ENCODE assay signal across 35 cellular contexts in genomic region chr2:59959944-59960343, GRCh38.
"Had no signal": no experiment of that assay in that cellular context is flagged by ENCODE, and none has a peak within 500 bp of the region (broad histone marks: within the 10 kb centered on the region; RNA-seq: fewer than 3 reads in every experiment).

No MANE protein-coding gene starts in this region.

- DNase-seq: activated CD4-positive, alpha-beta T cell treated with anti-CD3 and anti-CD28 coated beads for 36 hours; activated CD4-positive, alpha-beta T cell treated with anti-CD3 and anti-CD28 coated beads, Interleukin-2, amount 10 ng/mL, durations not matched to agents 7 days and 5 days; activated CD4-positive, alpha-beta T cell treated with anti-CD3 and anti-CD28 coated beads, Interleukin-2, amount 50 U/mL, for 48 hours; activated CD8-positive, alpha-beta memory T cell treated with anti-CD3 and anti-CD28 coated beads, Interleukin-2, amount 50 U/mL, for 4 hours; activated gamma-delta T cell treated with Interleukin-2 at 50 U/mL for 16 hours; activated naive CD4-positive, alpha-beta T cell treated with anti-CD3 and anti-CD28 coated beads for 36 hours; activated T-cell treated with anti-CD3 and anti-CD28 coated beads for 4 hours; activated T-cell treated with anti-CD3 and anti-CD28 coated beads, Interleukin-2, amount 50 U/mL, for 4 hours; adrenal gland; body of pancreas; MM.1S; MV-4-11; NCI-H1092; NCI-H1436 treated with DMSO at 0.1 percent for 48 hours; NCI-H187; NCI-H2029 treated with DMSO at 0.1 percent for 48 hours; NCI-H2107; NCI-H2171; NCI-H510A; NCI-H526; NCI-H748 treated with DMSO at 0.1 percent for 48 hours; NK-92 treated with Interleukin-12 subunit alpha and Interleukin-12 subunit beta, amount 100 ng/mL, for 24 hours; PC-3; Peyer's patch; RPMI8226; SHP77 treated with DMSO at 0.1 percent for 48 hours; SK-N-SH had no signal

- H3K27ac ChIP-seq: adrenal gland, body of pancreas, breast epithelium, KMS-11, Peyer's patch, SJSA1 had no signal

- H3K4me2 ChIP-seq: KMS-11, SK-N-SH had no signal

- H3K27ac Mint-ChIP-seq: activated CD4-positive, alpha-beta T cell treated with anti-CD3 and anti-CD28 coated beads for 36 hours; activated CD4-positive, alpha-beta T cell treated with anti-CD3 and anti-CD28 coated beads, Interleukin-2, amount 10 ng/mL, durations not matched to agents 7 days and 5 days; activated naive CD4-positive, alpha-beta T cell treated with anti-CD3 and anti-CD28 coated beads for 36 hours; activated naive CD4-positive, alpha-beta T cell treated with anti-CD3 and anti-CD28 coated beads, Interleukin-2, amount 50 U/mL, for 72 hours; activated T-helper 1 cell treated with anti-CD3 and anti-CD28 coated beads, Interleukin-12 subunit alpha, Interleukin-12 subunit beta, Interleukin-2, Interleukin-4 antibody, amounts not matched to agents 30 ng/mL and 10 ng/mL and 1 ng/mL, durations not matched to agents 14 hours and 24 hours and 36 hours; T-helper 1 cell treated with Interleukin-12 subunit alpha and Interleukin-12 subunit beta and Interleukin-4 antibody, amounts not matched to agents 30 μg/mL and 1 μg/mL, for 36 hours; T-helper 2 cell treated with Interferon-gamma antibody and Interleukin-4, amounts not matched to agents 5 μg/mL and 100 μg/mL, for 36 hours had no signal

- H3K4me1 ChIP-seq: adrenal gland, breast epithelium, Peyer's patch, SJSA1 had no signal

- H3K9me3 ChIP-seq: adrenal gland, body of pancreas, breast epithelium, Peyer's patch, SJSA1, SK-N-SH had no signal

- H3K36me3 Mint-ChIP-seq: activated naive CD4-positive, alpha-beta T cell treated with anti-CD3 and anti-CD28 coated beads, Interleukin-2, amount 50 U/mL, for 72 hours had no signal

- H3K9ac ChIP-seq: KMS-11, SK-N-SH had no signal

- H3K27me3 Mint-ChIP-seq: activated CD4-positive, alpha-beta T cell treated with anti-CD3 and anti-CD28 coated beads for 36 hours; activated CD4-positive, alpha-beta T cell treated with anti-CD3 and anti-CD28 coated beads, Interleukin-2, amount 10 ng/mL, durations not matched to agents 7 days and 5 days had no signal

- H3K36me3 ChIP-seq: adrenal gland, breast epithelium, Peyer's patch, SJSA1 had no signal

- H3K27me3 ChIP-seq: adrenal gland, body of pancreas, breast epithelium, Peyer's patch had no signal

- H3K4me3 ChIP-seq: adrenal gland, body of pancreas, breast epithelium, Peyer's patch, SJSA1 had no signal

- H3K9me3 Mint-ChIP-seq: activated CD4-positive, alpha-beta T cell treated with anti-CD3 and anti-CD28 coated beads, Interleukin-2, amount 10 ng/mL, durations not matched to agents 7 days and 5 days; activated naive CD4-positive, alpha-beta T cell treated with anti-CD3 and anti-CD28 coated beads for 36 hours; activated naive CD4-positive, alpha-beta T cell treated with anti-CD3 and anti-CD28 coated beads, Interleukin-2, amount 50 U/mL, for 72 hours; activated T-cell treated with anti-CD3 and anti-CD28 coated beads, Interleukin-2, amount 50 U/mL, for 4 hours; activated T-helper 1 cell treated with anti-CD3 and anti-CD28 coated beads, Interleukin-12 subunit alpha, Interleukin-12 subunit beta, Interleukin-2, Interleukin-4 antibody, amounts not matched to agents 30 ng/mL and 10 ng/mL and 1 ng/mL, durations not matched to agents 14 hours and 24 hours and 36 hours; T-helper 1 cell treated with Interleukin-12 subunit alpha and Interleukin-12 subunit beta and Interleukin-4 antibody, amounts not matched to agents 30 μg/mL and 1 μg/mL, for 36 hours; T-helper 2 cell treated with Interferon-gamma antibody and Interleukin-4, amounts not matched to agents 5 μg/mL and 100 μg/mL, for 36 hours had no signal

- H3K4me1 Mint-ChIP-seq: activated CD4-positive, alpha-beta T cell treated with anti-CD3 and anti-CD28 coated beads for 36 hours; activated CD4-positive, alpha-beta T cell treated with anti-CD3 and anti-CD28 coated beads, Interleukin-2, amount 10 ng/mL, durations not matched to agents 7 days and 5 days had no signal

- ATAC-seq: activated CD4-positive, alpha-beta T cell treated with anti-CD3 and anti-CD28 coated beads for 36 hours; activated CD4-positive, CD25-positive, alpha-beta regulatory T cell treated with anti-CD3 and anti-CD28 coated beads, Interleukin-2, amount 50 U/mL, for 24 hours; activated naive CD4-positive, alpha-beta T cell treated with anti-CD3 and anti-CD28 coated beads, Interleukin-2, amount 50 U/mL, for 72 hours; activated T-cell treated with anti-CD3 and anti-CD28 coated beads, Interleukin-2, amount 50 U/mL, for 4 hours; body of pancreas; PC-3 had no signal

- H3K4me3 Mint-ChIP-seq: activated CD4-positive, alpha-beta T cell treated with anti-CD3 and anti-CD28 coated beads for 36 hours; activated CD4-positive, alpha-beta T cell treated with anti-CD3 and anti-CD28 coated beads, Interleukin-2, amount 10 ng/mL, durations not matched to agents 7 days and 5 days; activated naive CD4-positive, alpha-beta T cell treated with anti-CD3 and anti-CD28 coated beads for 36 hours; activated T-cell treated with anti-CD3 and anti-CD28 coated beads, Interleukin-2, amount 50 U/mL, for 4 hours; activated T-helper 1 cell treated with anti-CD3 and anti-CD28 coated beads, Interleukin-12 subunit alpha, Interleukin-12 subunit beta, Interleukin-2, Interleukin-4 antibody, amounts not matched to agents 30 ng/mL and 10 ng/mL and 1 ng/mL, durations not matched to agents 14 hours and 24 hours and 36 hours; T-helper 1 cell treated with Interleukin-12 subunit alpha and Interleukin-12 subunit beta and Interleukin-4 antibody, amounts not matched to agents 30 μg/mL and 1 μg/mL, for 36 hours; T-helper 2 cell treated with Interferon-gamma antibody and Interleukin-4, amounts not matched to agents 5 μg/mL and 100 μg/mL, for 36 hours had no signal
